ENCODE assay signal across 25 cellular contexts in the genomic region with DNA sequence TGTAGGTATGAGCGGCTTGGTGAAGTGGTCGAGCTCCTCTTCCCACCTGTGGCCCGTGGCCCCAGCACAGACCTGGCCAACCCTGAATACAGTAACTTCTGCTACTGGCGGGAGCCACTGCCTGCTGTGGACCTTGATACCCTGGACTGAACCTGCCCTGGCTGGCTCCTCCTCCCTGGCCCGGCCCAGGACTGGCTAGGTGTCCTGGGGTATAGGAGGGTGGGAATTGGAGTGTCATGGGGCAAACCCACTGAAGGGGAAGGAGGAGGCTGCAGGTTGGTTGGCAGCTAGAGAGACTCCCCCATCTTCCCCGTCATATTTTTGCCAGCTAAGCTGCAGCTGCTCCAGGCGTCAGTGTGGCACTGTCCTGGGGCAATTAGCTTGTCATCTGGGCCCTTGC. TPM values are rescaled to one million over a fixed set of nuclear protein-coding genes. Genes with fewer than 3 reads are reported as not detected.
"Had no signal": no experiment of that assay in that cellular context is flagged by ENCODE, and none has a peak within 500 bp of the region (broad histone marks: within the 10 kb centered on the region; RNA-seq: fewer than 3 reads in every experiment).

No MANE protein-coding gene starts in this region.

- H3K4me1 ChIP-seq: breast epithelium had no signal

- ATAC-seq: activated CD8-positive, alpha-beta memory T cell treated with anti-CD3 and anti-CD28 coated beads, Interleukin-2, amount 10 ng/mL, durations not matched to agents 7 days and 5 days; K562; T-cell had no signal

- H3K27me3 ChIP-seq: breast epithelium had no signal

- H3K9me3 ChIP-seq: breast epithelium had no signal

- DNase-seq: activated B cell treated with CpG ODN at 0.5 μM for 24 hours; activated CD4-positive, alpha-beta T cell treated with anti-CD3 and anti-CD28 coated beads for 1 hour; activated CD4-positive, alpha-beta T cell treated with anti-CD3 and anti-CD28 coated beads, Interleukin-2, amount 10 ng/mL, durations not matched to agents 24 days and 14 days; activated CD4-positive, alpha-beta T cell treated with anti-CD3 and anti-CD28 coated beads, Interleukin-2, amount 50 U/mL, for 48 hours; activated CD8-positive, alpha-beta memory T cell treated with anti-CD3 and anti-CD28 coated beads, Interleukin-2, amount 10 ng/mL, durations not matched to agents 7 days and 5 days; activated effector memory CD4-positive, alpha-beta T cell treated with Interleukin-2 at 50 U/mL for 16 hours; activated naive CD4-positive, alpha-beta T cell; activated T-cell treated with anti-CD3 and anti-CD28 coated beads, Interleukin-2, amount 50 U/mL, for 24 hours; aorta; Karpas-422; MM.1S; NCI-H1105 treated with DMSO at 0.1 percent for 48 hours; NCI-H1436 treated with DMSO at 0.1 percent for 48 hours; NCI-H187; NCI-H2081; NCI-H510A treated with DMSO at 0.1 percent for 48 hours; SHP77 treated with DMSO at 0.1 percent for 48 hours; T-cell; T-helper 2 cell; T1000 had no signal

- H3K4me3 ChIP-seq: breast epithelium, K562, SK-N-MC had no signal

- H3K27ac ChIP-seq: SK-N-MC had no signal

- FAIRE-seq: K562, RCC 7860, TTC549 had no signal

- H3K36me3 ChIP-seq: breast epithelium had no signal

RNA-seq across cellular contexts. Expression of gene EMILIN3, which starts 7.9 kb away (rescaled TPM):
- total RNA-seq: activated B cell treated with CpG ODN at 0.5 μM for 24 hours; activated CD8-positive, alpha-beta memory T cell treated with anti-CD3 and anti-CD28 coated beads, Interleukin-2, amount 10 ng/mL, durations not matched to agents 7 days and 5 days; K562; T-cell had no signal
